In the genomic region with DNA sequence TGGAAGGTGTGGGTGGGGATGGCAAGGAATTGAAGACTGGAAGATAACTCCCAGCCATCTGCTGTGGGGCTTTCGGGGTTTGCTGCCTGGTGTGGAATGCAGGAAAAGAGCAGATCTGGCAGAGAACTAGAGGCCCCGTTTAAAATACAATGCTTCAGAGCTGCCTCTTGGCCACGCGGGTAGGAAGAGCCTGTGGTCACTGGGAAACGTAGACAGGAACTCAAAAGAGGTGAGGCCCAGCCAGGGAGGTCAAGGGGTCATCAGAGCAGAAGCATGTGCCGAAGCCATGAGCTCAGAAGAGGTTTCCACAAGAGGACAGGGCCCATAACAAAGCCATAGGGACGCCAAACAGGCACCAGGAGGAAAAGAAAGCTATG, we compare ENCODE assay signal across 8 cellular contexts. TPM values are rescaled to one million over a fixed set of nuclear protein-coding genes. Genes with fewer than 3 reads are reported as not detected.
DNase-seq lines count a peak whose midpoint lies in the region; ATAC-seq and TF ChIP-seq lines count a peak whose summit lies in the region.

No MANE protein-coding gene starts in this region.

- peak overlapping the region; percentile 20 for H3K27ac Mint-ChIP-seq in stimulated activated effector memory CD8-positive, alpha-beta T cell treated with anti-CD3 and anti-CD28 coated beads, Interleukin-12 subunit alpha, Interleukin-12 subunit beta, amount 100 ng/mL, for 72 hours

- H3K4me2 ChIP-seq in OCI-LY7 (ENCODE audit: low read length): peak overlapping the region; percentile 73

- H3K4me3 ChIP-seq in OCI-LY7 (ENCODE audit: low read depth, low read length, poor library complexity, severe bottlenecking): peak overlapping the region; percentile 50
- H3K4me3 ChIP-seq in heart left ventricle: no peak overlapping the region

- POLR2A ChIA-PET in OCI-LY7 (lab: Charles Lee): interaction anchor here (0.5 to 5.0 kb wide), 6 partner anchors 11 to 132 kb away, joined by 3 to 38 read pairs (median 4); a partner anchor contains a TSS

- H3K36me3 ChIP-seq in OCI-LY7 (ENCODE audit: insufficient read depth, low read length): peaks cover 22% of the 10 kb centered on the region
- H3K36me3 ChIP-seq in heart left ventricle: no peaks in the 10 kb centered on the region

- no peaks in the 10 kb centered on the region for H3K27me3 ChIP-seq in heart left ventricle

- H3K9me3 ChIP-seq in OCI-LY7 (ENCODE audit: low read length) (no peaks in the 10 kb centered on the region), heart left ventricle (no peaks in the 10 kb centered on the region)

- H3K27ac ChIP-seq in OCI-LY7 (ENCODE audit: low read depth, low read length, poor library complexity, severe bottlenecking) (peak overlapping the region; percentile 84), heart left ventricle (peak overlapping the region; percentile 16 to 73 (median 46))

- H3K4me1 ChIP-seq in OCI-LY7 (ENCODE audit: insufficient read depth, low read length, poor library complexity, severe bottlenecking) (peaks cover 50% of the 10 kb centered on the region), heart left ventricle (peaks cover 0 to 30% (median 15%) of the 10 kb centered on the region in 12 donors)

- H3K36me3 Mint-ChIP-seq in stimulated activated effector memory CD8-positive, alpha-beta T cell treated with anti-CD3 and anti-CD28 coated beads, Interleukin-12 subunit alpha, Interleukin-12 subunit beta, amount 100 ng/mL, for 72 hours: no peaks in the 10 kb centered on the region

- TF ChIP-seq POLR2A in heart left ventricle (IDR thresholded peaks at IDR 0.05): no peak

- no peaks in the 10 kb centered on the region for H4K20me1 ChIP-seq in OCI-LY7 (ENCODE audit: insufficient read depth, low read length)

- CTCF ChIA-PET in OCI-LY7 (lab: Charles Lee; ENCODE audit: unreplicated experiment): interaction anchor here (0.9 to 2.0 kb wide), 3 partner anchors 11 to 18 kb away, joined by 3 to 6 read pairs (median 4); a partner anchor contains a TSS

- H3K4me3 Mint-ChIP-seq in stimulated activated effector memory CD8-positive, alpha-beta T cell treated with anti-CD3 and anti-CD28 coated beads, Interleukin-12 subunit alpha, Interleukin-12 subunit beta, amount 100 ng/mL, for 72 hours: no peak overlapping the region

- peak; percentile 58 to 76 (median 66) for ATAC-seq in heart left ventricle
- no peak for ATAC-seq in stimulated activated effector memory CD8-positive, alpha-beta T cell treated with anti-CD3 and anti-CD28 coated beads, Interleukin-12 subunit alpha, Interleukin-12 subunit beta, amount 100 ng/mL, for 72 hours

- WGBS in heart left ventricle, 4 donors: 33 to 43% (median 38%) methylated on average over 7 of the region's 7 CpGs

- TF ChIP-seq CTCF in OCI-LY7 (conservative IDR thresholded peaks at IDR 0.05; ENCODE audit: low read length) (no peak), heart left ventricle (IDR thresholded peaks at IDR 0.05) (no peak)

- H3K9me3 Mint-ChIP-seq in stimulated activated effector memory CD8-positive, alpha-beta T cell treated with anti-CD3 and anti-CD28 coated beads, Interleukin-12 subunit alpha, Interleukin-12 subunit beta, amount 100 ng/mL, for 72 hours: no peaks in the 10 kb centered on the region

- peaks cover 18% of the 10 kb centered on the region for H3K4me1 Mint-ChIP-seq in stimulated activated effector memory CD8-positive, alpha-beta T cell treated with anti-CD3 and anti-CD28 coated beads, Interleukin-12 subunit alpha, Interleukin-12 subunit beta, amount 100 ng/mL, for 72 hours

- DNase-seq in SKM-1 (lab: John Stamatoyannopoulos, UW; ENCODE audit: unreplicated experiment): peak; percentile 7
- no peak for DNase-seq in SKM-1 treated with dmso at 0.1 percent for 144 hours (lab: John Stamatoyannopoulos, UW; ENCODE audit: unreplicated experiment)
- DNase-seq in OCI-LY7 (ENCODE audit: low spot score): no peak
- peak in 4 of 5 donors; percentile 29 to 53 (median 40) for DNase-seq in heart left ventricle
- DNase-seq in stimulated activated effector memory CD8-positive, alpha-beta T cell treated with anti-CD3 and anti-CD28 coated beads, Interleukin-12 subunit alpha, Interleukin-12 subunit beta, amount 100 ng/mL, for 72 hours (ENCODE audit: low spot score in 2 of 2): no peak
- no peak for DNase-seq in central memory CD4-positive, alpha-beta T cell
- DNase-seq in GF-D8 (lab: John Stamatoyannopoulos, UW): no peak
- no peak for DNase-seq in GM19238 (ENCODE audit: insufficient read length, low spot score)

- peaks cover 54% of the 10 kb centered on the region for H3K79me2 ChIP-seq in OCI-LY7 (ENCODE audit: insufficient read depth, low read depth, low read length)

- intact Hi-C loops in OCI-LY7 (cut with micrococcal nuclease; ENCODE audit: unreplicated experiment) (loop anchor here (5.0 kb wide), 1 partner anchor 89 kb away; no protein-coding TSS in a partner anchor), heart left ventricle (cut with DNase I) (loop anchor here in 1 of 10 donors (10.0 kb wide), 2 partner anchors 452 to 792 kb away; a partner anchor contains a TSS)

- BruUV-seq in OCI-LY7 (replicated peaks; lab: Mats Ljungman, UMichigan): no TSS peak

- no peaks in the 10 kb centered on the region for H3K9me2 ChIP-seq in OCI-LY7 (ENCODE audit: insufficient read depth, low read length)

- peak overlapping the region; percentile 12; the same call in 1 of the 2 replicates for H2AFZ ChIP-seq in OCI-LY7 (ENCODE audit: low read length)

RNA-seq across cellular contexts. Expression of a gene that starts 14.5 kb away (rescaled TPM):
- 15.2 and 16.3 TPM in 2 replicates for total RNA-seq in OCI-LY7 (2014; rRNA removed; shearing (Covaris generic))
- total RNA-seq in OCI-LY7 (2022): 40.3 and 47.0 TPM in 2 replicates
- total RNA-seq in heart left ventricle: 1 to 10 TPM; 4.9 to 8.6 (median 6.4) TPM
- polyA plus RNA-seq in heart left ventricle: 1 to 10 TPM; 1.2 to 4.2 TPM

RNA-seq across cellular contexts. Expression of a gene that starts 14.9 kb away (rescaled TPM):
- total RNA-seq in OCI-LY7 (2014; rRNA removed; shearing (Covaris generic)): 8.8 and 21.1 TPM in 2 replicates
- total RNA-seq in OCI-LY7 (2022) (25.7 and 28.6 TPM in 2 replicates), heart left ventricle (10 to 100 TPM; 17.4 to 36.4 (median 26.3) TPM)
- 10 to 100 TPM; 11.2 to 22.8 TPM for polyA plus RNA-seq in heart left ventricle

Comparison
In these comparisons a context has a peak if more than half of its experiments do, and no peak if none do; other contexts are left out.
1. DNase-seq: peak in SKM-1 (single experiment) and heart left ventricle (4 of 5); none in SKM-1 treated with dmso at 0.1 percent for 144 hours (single experiment), OCI-LY7 (single experiment), stimulated activated effector memory CD8-positive, alpha-beta T cell treated with anti-CD3 and anti-CD28 coated beads, Interleukin-12 subunit alpha, Interleukin-12 subunit beta, amount 100 ng/mL, for 72 hours (0 of 2), central memory CD4-positive, alpha-beta T cell (single experiment), GF-D8 (single experiment) and GM19238 (single experiment).